Comparison of ENCODE assay signal across 9 cellular contexts in genomic region chr17:1516403-1517161, GRCh38. TPM values are rescaled to one million over a fixed set of nuclear protein-coding genes. Genes with fewer than 3 reads are reported as not detected.
DNase-seq lines count a peak whose midpoint lies in the region; ATAC-seq, FAIRE-seq and TF ChIP-seq lines count a peak whose summit lies in the region.
"Had no signal": no experiment of that assay in that cellular context is flagged by ENCODE, and none has a peak within 500 bp of the region (broad histone marks: within the 10 kb centered on the region; RNA-seq: fewer than 3 reads in every experiment).

INPP5K (minus strand) TSS chr17:1516612; CDS start chr17:1516499, 113 bp downstream.

- peak; percentile 99 for DNase-seq in AG08395 (ENCODE audit: low spot score)
- peak; percentile 96 for DNase-seq in NCI-H2227 (lab: John Stamatoyannopoulos, UW; ENCODE audit: unreplicated experiment)
- peak; percentile 94 for DNase-seq in bronchial epithelial cell (ENCODE audit: low read depth)
- peak; percentile 99 for DNase-seq in iPS-NIHi11 (ENCODE audit: low spot score)
- peak; percentile 87 for DNase-seq in smooth muscle cell (lab: John Stamatoyannopoulos, UW; ENCODE audit: unreplicated experiment)

- H4K20me1 ChIP-seq in smooth muscle cell (ENCODE audit: low read depth): no peaks in the 10 kb centered on the region

- H3K4me1 ChIP-seq in smooth muscle cell (ENCODE audit: low read depth): peaks cover 18% of the 10 kb centered on the region

- H3K36me3 ChIP-seq in bronchial epithelial cell (ENCODE audit: control insufficient read depth, insufficient read depth, low read length) (peaks cover 2% of the 10 kb centered on the region), smooth muscle cell (ENCODE audit: low read depth) (no peaks in the 10 kb centered on the region)

- peaks cover 19% of the 10 kb centered on the region for H3K79me2 ChIP-seq in smooth muscle cell (ENCODE audit: low read depth)

- peak within 1 kb of the TSS; percentile 95 for H3K9ac ChIP-seq in smooth muscle cell (ENCODE audit: low read depth)

- no peak for FAIRE-seq in bronchial epithelial cell (lab: Jason Lieb, UNC)
- FAIRE-seq: colon had no signal

- TF ChIP-seq CTCF in WI38 (IDR thresholded peaks at IDR 0.05; ENCODE audit: low read depth, low read length): no peak
- TF ChIP-seq CTCF in bronchial epithelial cell (IDR thresholded peaks at IDR 0.05; ENCODE audit: insufficient read depth, low read length, severe bottlenecking): peak; percentile 23
- no peak for TF ChIP-seq CTCF in smooth muscle cell (IDR thresholded peaks at IDR 0.05; ENCODE audit: borderline replicate concordance, insufficient read depth, poor library complexity, severe bottlenecking)

- peak within 1 kb of the TSS; percentile 95 for H3K4me2 ChIP-seq in smooth muscle cell

- no peaks in the 10 kb centered on the region for H3K9me3 ChIP-seq in smooth muscle cell (replicated peaks; ENCODE audit: low read depth)

- H3K27me3 ChIP-seq in bronchial epithelial cell (ENCODE audit: control insufficient read depth, insufficient read depth, low read length) (no peaks in the 10 kb centered on the region), smooth muscle cell (ENCODE audit: low read depth) (no peaks in the 10 kb centered on the region)

- ATAC-seq in GM18873 (IDR thresholded peaks at IDR 0.05; ENCODE audit: low FRiP score, unreplicated experiment): peak; percentile 81
- peak; percentile 81 for ATAC-seq in HG03139 (IDR thresholded peaks at IDR 0.05; ENCODE audit: unreplicated experiment)

- H2AFZ ChIP-seq in smooth muscle cell (ENCODE audit: low read depth): peak within 1 kb of the TSS; percentile 95

- peak within 1 kb of the TSS; percentile 97 for H3K4me3 ChIP-seq in WI38 (ENCODE audit: low read depth, low read length)
- peak within 1 kb of the TSS; percentile 93 for H3K4me3 ChIP-seq in bronchial epithelial cell (ENCODE audit: low read depth, low read length)
- H3K4me3 ChIP-seq in smooth muscle cell: peak within 1 kb of the TSS; percentile 95

- H3F3A ChIP-seq in smooth muscle cell (ENCODE audit: low read depth): peaks cover 7% of the 10 kb centered on the region

- 2% methylated on average over 68 of the region's 90 CpGs for WGBS in smooth muscle cell (ENCODE audit: low lambda C conversion rate)

- peak within 1 kb of the TSS; percentile 88 for H3K27ac ChIP-seq in smooth muscle cell (ENCODE audit: low read depth)

RNA-seq across cellular contexts. Expression of gene INPP5K, which starts in this region (rescaled TPM):
- 20.1 and 31.6 TPM in 2 replicates for total RNA-seq in bronchial epithelial cell
- 12.6 and 32.3 TPM in 2 replicates for total RNA-seq in smooth muscle cell
- polyA plus RNA-seq in smooth muscle cell: 9.6 and 19.7 TPM in 2 replicates

Comparison
In these comparisons a context has a peak if more than half of its experiments do, and no peak if none do; other contexts are left out.
1. Peak in every context shown above with its lines: DNase-seq, ATAC-seq, H3K4me3 ChIP-seq and H3K27ac ChIP-seq.